ENCODE assay signal across 8 cellular contexts in the genomic region with DNA sequence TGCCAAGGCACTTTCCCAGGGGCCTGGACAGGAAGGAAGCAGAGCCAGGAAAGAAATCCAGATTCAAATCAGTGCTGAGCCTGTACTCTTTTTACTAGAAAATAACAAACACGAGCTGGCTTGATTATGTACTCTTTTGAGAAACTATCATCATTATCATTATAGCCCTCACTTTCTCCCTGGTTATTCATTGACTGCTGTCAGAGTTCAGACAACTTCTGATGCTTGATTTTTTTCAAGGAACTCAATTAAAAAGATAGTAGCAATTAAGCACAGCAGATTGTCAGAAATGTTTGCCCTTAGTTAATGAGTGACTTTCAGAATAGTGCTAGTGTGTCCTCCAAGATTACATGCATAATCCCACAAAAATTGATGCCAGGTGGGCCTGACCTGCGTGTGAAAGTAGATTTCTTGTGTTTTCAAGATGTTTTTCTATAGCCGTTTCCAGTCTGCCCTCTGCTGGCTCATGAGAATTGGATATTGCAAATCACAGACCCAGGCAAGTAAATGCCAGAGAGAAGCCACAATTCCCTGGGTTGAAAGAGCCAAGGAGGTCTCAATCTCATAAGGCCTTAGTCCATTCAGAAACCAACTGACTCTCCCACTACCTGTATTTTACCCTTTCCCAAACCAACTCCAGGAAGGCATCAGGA. TPM values are rescaled to one million over a fixed set of nuclear protein-coding genes. Genes with fewer than 3 reads are reported as not detected.
DNase-seq lines count a peak whose midpoint lies in the region; ATAC-seq lines count a peak whose summit lies in the region.

No MANE protein-coding gene starts in this region.

- H3K9ac ChIP-seq in SK-N-MC (ENCODE audit: insufficient read length) = no peak overlapping the region

- H3K4me3 ChIP-seq in SK-N-MC = no peak overlapping the region

- intact Hi-C loops in left ventricle myocardium superior (cut with micrococcal nuclease) = no loop called here

- no peaks in the 10 kb centered on the region for H3K36me3 ChIP-seq in SK-N-MC (ENCODE audit: insufficient read depth, low read length)

- no peaks in the 10 kb centered on the region for H3K9me3 ChIP-seq in SK-N-MC (ENCODE audit: low read depth, low read length)

- no peak overlapping the region for H3K27ac ChIP-seq in SK-N-MC

- ATAC-seq in HG02852 (IDR thresholded peaks at IDR 0.05; ENCODE audit: unreplicated experiment) = peak; percentile 46
- no peak for ATAC-seq in GM19397 (IDR thresholded peaks at IDR 0.05; ENCODE audit: unreplicated experiment)
- no peak for ATAC-seq in left ventricle myocardium superior
- ATAC-seq in HG03175 (IDR thresholded peaks at IDR 0.05; ENCODE audit: unreplicated experiment) = no peak
- no peak for ATAC-seq in HG03025 (IDR thresholded peaks at IDR 0.05; ENCODE audit: low FRiP score, unreplicated experiment)

- DNase-seq in ELF-1 (ENCODE audit: low read depth, low spot score) (peak; percentile 17), SK-N-MC (ENCODE audit: low read depth, low spot score) (peak; percentile 48), lung microvascular endothelial cell (ENCODE audit: low read depth in 2 of 2) (peak; percentile 8 to 13), left ventricle myocardium superior (no peak)

RNA-seq across cellular contexts. Expression of a gene that starts 14.3 kb away (rescaled TPM):
- total RNA-seq in lung microvascular endothelial cell (5.0 and 7.8 TPM in 2 replicates), left ventricle myocardium superior (38.4 TPM)
